ENCODE assay signal across 9 cellular contexts in genomic region chr14:70189678-70190077, GRCh38. TPM values are rescaled to one million over a fixed set of nuclear protein-coding genes. Genes with fewer than 3 reads are reported as not detected.
A peak's percentile ranks its signal among the peaks of the same experiment; 100 is the strongest.
DNase-seq lines count a peak whose midpoint lies in the region; ATAC-seq and TF ChIP-seq lines count a peak whose summit lies in the region.
"Had no signal": no experiment of that assay in that cellular context is flagged by ENCODE, and none has a peak within 500 bp of the region (broad histone marks: within the 10 kb centered on the region; RNA-seq: fewer than 3 reads in every experiment).

No MANE protein-coding gene starts in this region.

- POLR2A ChIA-PET in activated B cell treated with CpG ODN at 0.5 μM for 24 hours (lab: Charles Lee), result no interaction called here

- H3K4me3 Mint-ChIP-seq in activated B cell treated with CpG ODN at 0.5 μM for 24 hours, result peak overlapping the region; percentile 70

- peaks cover 71% of the 10 kb centered on the region for H3K27me3 ChIP-seq in ACC112 (ENCODE audit: insufficient read depth, low read length)
- peaks cover 43% of the 10 kb centered on the region for H3K27me3 ChIP-seq in lower lobe of right lung (ENCODE audit: low read depth)

- H3K36me3 Mint-ChIP-seq in activated B cell treated with CpG ODN at 0.5 μM for 24 hours (ENCODE audit: low read depth), result no peaks in the 10 kb centered on the region

- no peaks in the 10 kb centered on the region for H3K9me3 ChIP-seq in ES-I3 (ENCODE audit: control insufficient read depth, insufficient read depth, low read length)
- H3K9me3 ChIP-seq in lower lobe of right lung, result no peaks in the 10 kb centered on the region

- no peak for TF ChIP-seq CTCF in activated B cell treated with CpG ODN at 0.5 μM for 24 hours (IDR thresholded peaks at IDR 0.05)
- TF ChIP-seq CTCF in lower lobe of right lung (IDR thresholded peaks at IDR 0.05), result no peak

- no peaks in the 10 kb centered on the region for H3K79me2 ChIP-seq in ACC112 (ENCODE audit: control insufficient read depth, insufficient read depth, low read length, unreplicated experiment)

- CTCF ChIA-PET in activated B cell treated with CpG ODN at 0.5 μM for 24 hours (lab: Charles Lee), result no interaction called here

- DNase-seq in activated B cell treated with CpG ODN at 0.5 μM for 24 hours, result no peak
- no peak for DNase-seq in lower lobe of right lung
- no peak for DNase-seq in NCI-H748 (lab: John Stamatoyannopoulos, UW; ENCODE audit: unreplicated experiment)
- DNase-seq in NOMO-1 (lab: John Stamatoyannopoulos, UW; ENCODE audit: unreplicated experiment in 2 of 2), result no peak
- no peak for DNase-seq in stimulated activated CD4-positive, alpha-beta T cell treated with anti-CD3 and anti-CD28 coated beads, Interleukin-15, amount 100 ng/mL, for 24 hours
- DNase-seq: DND-41 had no signal

- intact Hi-C loops in activated B cell treated with CpG ODN at 0.5 μM for 24 hours (cut with micrococcal nuclease) (no loop called here), lower lobe of right lung (cut with DNase I) (no loop called here)

- H3K36me3 ChIP-seq in ACC112 (ENCODE audit: insufficient read depth, low read length), result no peaks in the 10 kb centered on the region
- H3K36me3 ChIP-seq in ES-I3 (ENCODE audit: insufficient read depth, low read length), result no peaks in the 10 kb centered on the region
- no peaks in the 10 kb centered on the region for H3K36me3 ChIP-seq in lower lobe of right lung

- no peak overlapping the region for H2AFZ ChIP-seq in ACC112 (ENCODE audit: low read length, unreplicated experiment)

- peaks cover 6% of the 10 kb centered on the region for H3K4me1 ChIP-seq in ACC112 (ENCODE audit: control insufficient read depth, insufficient read depth, low read length, unreplicated experiment)
- peaks cover 9% of the 10 kb centered on the region for H3K4me1 ChIP-seq in ES-I3 (ENCODE audit: insufficient read depth, low read length)
- peaks cover 17% of the 10 kb centered on the region for H3K4me1 ChIP-seq in lower lobe of right lung

- peaks cover 50% of the 10 kb centered on the region for H3K27me3 Mint-ChIP-seq in activated B cell treated with CpG ODN at 0.5 μM for 24 hours

- H3K9ac ChIP-seq in ES-I3 (ENCODE audit: low read depth, low read length), result peak overlapping the region; percentile 78; the same call in 1 of the 2 replicates

- H3K9me3 Mint-ChIP-seq in activated B cell treated with CpG ODN at 0.5 μM for 24 hours, result peaks cover 3% of the 10 kb centered on the region

- H3K27ac ChIP-seq in ACC112 (ENCODE audit: low read depth, low read length), result no peak overlapping the region
- no peak overlapping the region for H3K27ac ChIP-seq in lower lobe of right lung

- no peak overlapping the region for H3K27ac Mint-ChIP-seq in activated B cell treated with CpG ODN at 0.5 μM for 24 hours

- no peak for ATAC-seq in activated B cell treated with CpG ODN at 0.5 μM for 24 hours (ENCODE audit: low read depth)
- ATAC-seq in lower lobe of right lung, result no peak
- no peak for ATAC-seq in esophagus mucosa

- H3K4me3 ChIP-seq in ACC112 (ENCODE audit: low read depth, low read length), result peak overlapping the region; percentile 73; the same call in 1 of the 2 replicates
- H3K4me3 ChIP-seq in lower lobe of right lung, result peak overlapping the region; percentile 57

- peaks cover 27% of the 10 kb centered on the region for H3K4me1 Mint-ChIP-seq in activated B cell treated with CpG ODN at 0.5 μM for 24 hours

RNA-seq across cellular contexts. Expression of gene SLC8A3, which starts 0.9 kb away (rescaled TPM):
- 0.12 and 0.13 TPM in 2 replicates for total RNA-seq in activated B cell treated with CpG ODN at 0.5 μM for 24 hours
- 1.9 TPM for total RNA-seq in lower lobe of right lung
- total RNA-seq in esophagus mucosa, result 0.08 TPM
